24 cellular contexts compared by ENCODE assay signal in the genomic region with DNA sequence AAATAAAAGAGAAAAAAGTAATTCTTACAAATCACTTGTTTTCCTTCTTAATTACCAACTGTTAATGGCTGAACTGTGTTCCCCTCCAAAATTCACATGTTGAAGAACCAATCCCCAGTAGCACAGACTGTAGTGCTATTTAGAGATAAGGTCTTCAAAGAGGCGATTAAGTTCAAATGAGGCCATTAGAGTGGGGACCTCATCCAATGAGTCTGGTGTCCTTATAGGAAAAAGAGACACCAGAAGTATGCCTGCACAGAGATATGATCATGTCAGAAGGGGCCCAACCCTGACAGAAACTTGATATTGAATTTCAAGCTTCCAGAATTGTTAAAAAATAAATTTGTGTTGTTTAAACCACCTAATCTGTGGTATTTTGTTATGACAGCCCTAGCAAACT.
DNase-seq lines count a peak whose midpoint lies in the region; ATAC-seq, FAIRE-seq and TF ChIP-seq lines count a peak whose summit lies in the region.
"Had no signal": no experiment of that assay in that cellular context is flagged by ENCODE, and none has a peak within 500 bp of the region (broad histone marks: within the 10 kb centered on the region; RNA-seq: fewer than 3 reads in every experiment).

No MANE protein-coding gene starts in this region.

- in situ Hi-C loops in K562 (cut with MboI) = no loop called here

- no peak overlapping the region for H2AFZ ChIP-seq in SK-N-SH (ENCODE audit: low read depth)
- no peak overlapping the region for H2AFZ ChIP-seq in K562 (ENCODE audit: low read depth, low read length)
- H2AFZ ChIP-seq: GM23338 had no signal

- H3K4me2 ChIP-seq in SK-N-SH (no peak overlapping the region), K562 (ENCODE audit: insufficient read depth, low read length) (no peak overlapping the region)
- H3K4me2 ChIP-seq: A549; BLaER1 treated with 17β-estradiol and CSF1 and Interleukin-3, amounts not matched to agents 10 nM and 100 nM; GM23338 had no signal

- WGBS in SK-N-SH (ENCODE audit: low lambda C conversion rate) = 54% methylated on average over 1 of the region's 1 CpG
- 67% methylated on average over 1 of the region's 1 CpG for WGBS in right cardiac atrium
- WGBS in K562 (ENCODE audit: insufficient coverage, low coverage, missing lambda C conversion rate) = 6% methylated on average over 1 of the region's 1 CpG

- DNase-seq in SK-N-SH = peak; percentile 11
- no peak for DNase-seq in left ventricle myocardium superior
- DNase-seq in right cardiac atrium = no peak
- peak in 1 of 4 experiments; percentile 24 for DNase-seq in K562 (ENCODE audit: extremely low read depth in 1 of 4, low spot score in 3 of 4)
- no peak for DNase-seq in mucosa of descending colon
- no peak for DNase-seq in SW 1271 (lab: John Stamatoyannopoulos, UW)
- DNase-seq: 8988T; ACHN; AML-193; BE2C; CD4-positive, alpha-beta T cell; CD8-positive, alpha-beta memory T cell; DMS 273 treated with DMSO at 0.1 percent for 48 hours; DMS79; EL; GDM1; H9 had no signal

- H3K36me3 ChIP-seq in SK-N-SH (replicated peaks in 1 of 2; ENCODE audit: control insufficient read depth in 1 of 2, insufficient read depth in 2 of 2, low read length in 1 of 2) (peaks cover 15 to 40% of the 10 kb centered on the region in 2 experiments), K562 (ENCODE audit: control insufficient read depth, insufficient read depth, low read length) (peaks cover 18% of the 10 kb centered on the region; the same call in 1 of the 3 replicates), mucosa of descending colon (ENCODE audit: low read depth) (no peaks in the 10 kb centered on the region)

- 0 out of 4 replicates have a peak overlapping the region, but pooled peaks of 1 of the 2 experiments have one; percentile 39 for H3K27ac ChIP-seq in SK-N-SH (ENCODE audit: low read depth in 2 of 2, low read length in 1 of 2)
- no peak overlapping the region for H3K27ac ChIP-seq in right cardiac atrium (ENCODE audit: low read length)
- H3K27ac ChIP-seq in K562 (ENCODE audit: extremely low read depth, low read depth, low read length) = no peak overlapping the region
- H3K27ac ChIP-seq: A549; BLaER1 treated with 17β-estradiol and CSF1 and Interleukin-3, amounts not matched to agents 10 nM and 100 nM had no signal

- H3K9me3 ChIP-seq in SK-N-SH (no peaks in the 10 kb centered on the region), right cardiac atrium (ENCODE audit: control insufficient read depth, low read length) (no peaks in the 10 kb centered on the region), K562 (replicated peaks; ENCODE audit: control insufficient read depth, insufficient read depth, low read depth, low read length) (no peaks in the 10 kb centered on the region), mucosa of descending colon (no peaks in the 10 kb centered on the region)
- H3K9me3 ChIP-seq: A549; BE2C; BLaER1 treated with 17β-estradiol and CSF1 and Interleukin-3, amounts not matched to agents 10 nM and 100 nM had no signal

- H4K20me1 ChIP-seq in SK-N-SH (ENCODE audit: insufficient read depth) (no peaks in the 10 kb centered on the region), K562 (replicated peaks; ENCODE audit: control insufficient read depth, insufficient read depth, low read length) (no peaks in the 10 kb centered on the region)

- CTCF ChIA-PET in SK-N-SH (lab: Yijun Ruan, JAX) (interaction anchor here (1.0 kb wide), 1 partner anchor 17 kb away, joined by 3 read pairs; no protein-coding TSS in a partner anchor), K562 (lab: Yijun Ruan, JAX; ENCODE audit: low intra/inter-chr PET ratio) (no interaction called here)

- H3K4me1 ChIP-seq in SK-N-SH (ENCODE audit: control insufficient read depth in 1 of 2, insufficient read depth in 2 of 2, low read depth in 1 of 2, low read length in 1 of 2) = peaks cover 0 to 2% of the 10 kb centered on the region in 2 experiments; a peak in 1 of 4 replicates
- no peaks in the 10 kb centered on the region for H3K4me1 ChIP-seq in right cardiac atrium (ENCODE audit: control insufficient read depth, insufficient read depth, low read length)
- peaks cover 0 to 3% of the 10 kb centered on the region in 2 experiments; a peak in 1 of 5 replicates for H3K4me1 ChIP-seq in K562 (replicated peaks in 1 of 2; ENCODE audit: control insufficient read depth in 2 of 2, insufficient read depth in 2 of 2, low read length in 2 of 2)
- no peaks in the 10 kb centered on the region for H3K4me1 ChIP-seq in mucosa of descending colon (ENCODE audit: low read depth)
- H3K4me1 ChIP-seq: A549 had no signal

- TF ChIP-seq EP300 in SK-N-SH (IDR thresholded peaks at IDR 0.05; ENCODE audit: borderline replicate concordance in 1 of 2, low read depth in 1 of 2, low read length in 1 of 2) (no peak), K562 (IDR thresholded peaks at IDR 0.05; ENCODE audit: low read length) (no peak)

- no peak for TF ChIP-seq POLR2A in K562 (conservative IDR thresholded peaks at IDR 0.05)

- no peaks in the 10 kb centered on the region for H3F3A ChIP-seq in SK-N-SH (replicated peaks; ENCODE audit: insufficient read depth)

- H3K9me2 ChIP-seq in SK-N-SH = no peaks in the 10 kb centered on the region

- TF ChIP-seq RAD21 in SK-N-SH (IDR thresholded peaks at IDR 0.05; ENCODE audit: low read length) = no peak
- TF ChIP-seq RAD21 in K562 (CRISPR knock-in tag; conservative IDR thresholded peaks at IDR 0.05 in 1 of 2, IDR thresholded peaks at IDR 0.05 in 1 of 2) = no peak

- BruUV-seq in K562 (replicated peaks; lab: Mats Ljungman, UMichigan) = no TSS peak

- H3K4me3 ChIP-seq in SK-N-SH (ENCODE audit: low read depth in 2 of 2, low read length in 1 of 2) (no peak overlapping the region), right cardiac atrium (ENCODE audit: low read length) (no peak overlapping the region), K562 (no peak overlapping the region), mucosa of descending colon (no peak overlapping the region)
- H3K4me3 ChIP-seq: A549; BLaER1 treated with 17β-estradiol and CSF1 and Interleukin-3, amounts not matched to agents 10 nM and 100 nM; GM12878; GM23338 had no signal

- no peaks in the 10 kb centered on the region for H3K9me1 ChIP-seq in K562 (ENCODE audit: control insufficient read depth, insufficient read depth, low read length)

- intact Hi-C loops in left ventricle myocardium superior (cut with micrococcal nuclease) (no loop called here), right cardiac atrium (cut with DNase I) (no loop called here), K562 (cut with micrococcal nuclease) (no loop called here), mucosa of descending colon (cut with DNase I, micrococcal nuclease) (no loop called here)

- no peak for TF ChIP-seq CTCF in SK-N-SH (IDR thresholded peaks at IDR 0.05)
- no peak for TF ChIP-seq CTCF in K562 (IDR thresholded peaks at IDR 0.05 in 2 of 3, conservative IDR thresholded peaks at IDR 0.05 in 1 of 3; ENCODE audit: insufficient read depth in 2 of 3, low read depth in 1 of 3, low read length in 3 of 3)
- no peak for TF ChIP-seq CTCF in mucosa of descending colon (IDR thresholded peaks at IDR 0.05)

- H3K9ac ChIP-seq in SK-N-SH (no peak overlapping the region), K562 (ENCODE audit: insufficient read depth in 1 of 2, low read depth in 2 of 2, low read length in 2 of 2) (no peak overlapping the region)
- H3K9ac ChIP-seq: BLaER1 treated with 17β-estradiol and CSF1 and Interleukin-3, amounts not matched to agents 10 nM and 100 nM had no signal

- H3K27me3 ChIP-seq in SK-N-SH (ENCODE audit: insufficient read depth) (no peaks in the 10 kb centered on the region), right cardiac atrium (ENCODE audit: control insufficient read depth, insufficient read depth) (no peaks in the 10 kb centered on the region), K562 (ENCODE audit: control insufficient read depth in 2 of 2, insufficient read depth in 2 of 2, low read length in 2 of 2) (no peaks in the 10 kb centered on the region)
- H3K27me3 ChIP-seq: BE2C; BLaER1 treated with 17β-estradiol and CSF1 and Interleukin-3, amounts not matched to agents 10 nM and 100 nM had no signal

- H3K79me2 ChIP-seq in SK-N-SH (ENCODE audit: insufficient read depth) (no peaks in the 10 kb centered on the region), K562 (ENCODE audit: control insufficient read depth, insufficient read depth, low read length) (0 out of 3 replicates have a peak, but pooled peaks cover 2% of the 10 kb centered on the region)

- POLR2A ChIA-PET in SK-N-SH (lab: Yijun Ruan, JAX) (no interaction called here), K562 (lab: Yijun Ruan, JAX) (interaction anchor here (1.0 to 2.0 kb wide), 4 partner anchors 10 to 39 kb away, joined by 3 to 7 read pairs (median 3); no protein-coding TSS in a partner anchor)

- no peak for ATAC-seq in SK-N-SH treated with all-trans-retinoic acid at 6 μM for 48 hours
- peak; percentile 49 for ATAC-seq in left ventricle myocardium superior
- no peak for ATAC-seq in right cardiac atrium
- ATAC-seq in K562 = peak; percentile 60
- no peak for ATAC-seq in mucosa of descending colon
- ATAC-seq: A549, GM12878, GM23338, HCT116 had no signal

- FAIRE-seq in K562 (lab: Jason Lieb, UNC) = no peak
- FAIRE-seq: D721Med, GM12878 had no signal

TF ChIP-seq in SK-N-SH, 30 proteins besides CTCF, POLR2A, EP300 and RAD21 (continues in another document):
- TF ChIP-seq NFIC (IDR thresholded peaks at IDR 0.05; ENCODE audit: borderline replicate concordance) (no peak), GATA2 (CRISPR knock-in tag; IDR thresholded peaks at IDR 0.05) (no peak), GABPA (IDR thresholded peaks at IDR 0.05; ENCODE audit: low read depth) (no peak), SMC3 (IDR thresholded peaks at IDR 0.05; ENCODE audit: low read depth, low read length) (no peak), FOSL2 (IDR thresholded peaks at IDR 0.05; ENCODE audit: borderline replicate concordance, low read depth) (no peak), MXI1 (IDR thresholded peaks at IDR 0.05; ENCODE audit: low read depth, low read length) (no peak)

TF ChIP-seq in K562, 482 proteins besides CTCF, POLR2A, EP300 and RAD21:
- TF ChIP-seq DPF2 (IDR thresholded peaks at IDR 0.05) (0 out of 2 replicates have a peak, but pooled peaks have one; percentile 16), SMARCA4 (IDR thresholded peaks at IDR 0.05) (peak; percentile 22; the same call in 1 of the 2 replicates), CBFA2T3 (IDR thresholded peaks at IDR 0.05) (0 out of 2 replicates have a peak, but pooled peaks have one; percentile 23), CSDE1 (IDR thresholded peaks at IDR 0.05) (no peak)

Comparison
In these comparisons a context has a peak if more than half of its experiments do, and no peak if none do; other contexts are left out.
1. ATAC-seq: peak in left ventricle myocardium superior (single experiment) and K562 (single experiment); none in SK-N-SH treated with all-trans-retinoic acid at 6 μM for 48 hours (single experiment), right cardiac atrium (0 of 2) and mucosa of descending colon (single experiment).